ENCODE assay signal across 19 cellular contexts in genomic region chr7:151780626-151781025, GRCh38.
"Had no signal": no experiment of that assay in that cellular context is flagged by ENCODE, and none has a peak within 500 bp of the region (broad histone marks: within the 10 kb centered on the region; RNA-seq: fewer than 3 reads in every experiment).

No MANE protein-coding gene starts in this region.

- H3K36me3 Mint-ChIP-seq: activated CD8-positive, alpha-beta memory T cell treated with anti-CD3 and anti-CD28 coated beads, Interleukin-2, amount 10 ng/mL, durations not matched to agents 7 days and 5 days had no signal

- H3K27ac ChIP-seq: breast epithelium, gastroesophageal sphincter, lower lobe of right lung, pancreas, thyroid gland had no signal

- H3K27ac Mint-ChIP-seq: activated CD8-positive, alpha-beta memory T cell treated with anti-CD3 and anti-CD28 coated beads, Interleukin-2, amount 10 ng/mL, durations not matched to agents 7 days and 5 days; activated naive CD8-positive, alpha-beta T cell treated with anti-CD3 and anti-CD28 coated beads, Interleukin-2, amount 10 ng/mL, durations not matched to agents 7 days and 5 days; stimulated activated naive B cell treated with anti-CD40 and anti-IgM and Interleukin-4, amounts not matched to agents 10 μg/mL and 1 μg/mL and 100 μg/mL, for 72 hours had no signal

- H3K4me3 Mint-ChIP-seq: activated CD8-positive, alpha-beta memory T cell treated with anti-CD3 and anti-CD28 coated beads, Interleukin-2, amount 10 ng/mL, durations not matched to agents 7 days and 5 days; activated naive CD8-positive, alpha-beta T cell treated with anti-CD3 and anti-CD28 coated beads, Interleukin-2, amount 10 ng/mL, durations not matched to agents 7 days and 5 days; stimulated activated naive B cell treated with anti-CD40 and anti-IgM and Interleukin-4, amounts not matched to agents 10 μg/mL and 1 μg/mL and 100 μg/mL, for 72 hours had no signal

- H3K4me3 ChIP-seq: breast epithelium, gastroesophageal sphincter, lower lobe of right lung, pancreas, thyroid gland had no signal

- H3K36me3 ChIP-seq: breast epithelium, pancreas, thyroid gland had no signal

- H3K27me3 Mint-ChIP-seq: activated CD8-positive, alpha-beta memory T cell treated with anti-CD3 and anti-CD28 coated beads, Interleukin-2, amount 10 ng/mL, durations not matched to agents 7 days and 5 days; activated naive CD8-positive, alpha-beta T cell treated with anti-CD3 and anti-CD28 coated beads, Interleukin-2, amount 10 ng/mL, durations not matched to agents 7 days and 5 days; naive thymus-derived CD8-positive, alpha-beta T cell; stimulated activated naive B cell treated with anti-CD40 and anti-IgM and Interleukin-4, amounts not matched to agents 10 μg/mL and 1 μg/mL and 100 μg/mL, for 72 hours had no signal

- H3K27me3 ChIP-seq: breast epithelium, gastroesophageal sphincter, pancreas, thyroid gland had no signal

- DNase-seq: activated CD4-positive, alpha-beta T cell treated with anti-CD3 and anti-CD28 coated beads for 1 hour; activated CD4-positive, alpha-beta T cell treated with anti-CD3 and anti-CD28 coated beads, Interleukin-2, amount 50 U/mL, for 48 hours; activated CD8-positive, alpha-beta memory T cell treated with anti-CD3 and anti-CD28 coated beads, Interleukin-2, amount 10 ng/mL, durations not matched to agents 7 days and 5 days; activated gamma-delta T cell; activated naive CD8-positive, alpha-beta T cell treated with anti-CD3 and anti-CD28 coated beads, Interleukin-2, amount 10 ng/mL, durations not matched to agents 7 days and 5 days; activated T-cell treated with anti-CD3 and anti-CD28 coated beads, Interleukin-2, amount 50 U/mL, for 1 hour; cerebellar nuclear complex; left colon; lower lobe of right lung; naive thymus-derived CD8-positive, alpha-beta T cell; retina; stimulated activated CD4-positive, alpha-beta T cell treated with anti-CD3 and anti-CD28 coated beads, Interleukin-4, amount 100 ng/mL, for 1 hour; stimulated activated naive B cell treated with anti-CD40 and anti-IgM and Interleukin-4, amounts not matched to agents 10 μg/mL and 1 μg/mL and 100 μg/mL, for 72 hours; T-helper 1 cell; T1000; thyroid gland had no signal

- H3K9me3 ChIP-seq: breast epithelium, gastroesophageal sphincter, lower lobe of right lung, pancreas, thyroid gland had no signal

- H3K9me3 Mint-ChIP-seq: activated naive CD8-positive, alpha-beta T cell treated with anti-CD3 and anti-CD28 coated beads, Interleukin-2, amount 10 ng/mL, durations not matched to agents 7 days and 5 days; naive thymus-derived CD8-positive, alpha-beta T cell; stimulated activated naive B cell treated with anti-CD40 and anti-IgM and Interleukin-4, amounts not matched to agents 10 μg/mL and 1 μg/mL and 100 μg/mL, for 72 hours had no signal

- H3K4me1 ChIP-seq: breast epithelium, pancreas had no signal
